11 cellular contexts compared by ENCODE assay signal in genomic region chr3:133494469-133494868, GRCh38.
DNase-seq lines count a peak whose midpoint lies in the region; ATAC-seq and TF ChIP-seq lines count a peak whose summit lies in the region.
"Had no signal": no experiment of that assay in that cellular context is flagged by ENCODE, and none has a peak within 500 bp of the region (broad histone marks: within the 10 kb centered on the region; RNA-seq: fewer than 3 reads in every experiment).

No MANE protein-coding gene starts in this region.

- WGBS in right lobe of liver (ENCODE audit: insufficient coverage, low coverage, low lambda C conversion rate, missing lambda C conversion rate): 65% methylated on average over 5 of the region's 6 CpGs

- no peak overlapping the region for H3K27ac ChIP-seq in right lobe of liver

- H3K4me3 ChIP-seq in astrocyte of the cerebellum (ENCODE audit: low read depth, low read length): no peak overlapping the region
- H3K4me3 ChIP-seq in right lobe of liver: no peak overlapping the region

- DNase-seq in Daoy (ENCODE audit: low read depth): peak; percentile 38
- peak; percentile 72 for DNase-seq in HT1080 (ENCODE audit: low read depth)
- no peak for DNase-seq in astrocyte of the cerebellum (ENCODE audit: low read depth)
- DNase-seq in right lobe of liver: no peak
- no peak for DNase-seq in NCI-H1436 (lab: John Stamatoyannopoulos, UW)
- DNase-seq in T-helper 2 cell: no peak
- no peak for DNase-seq in NCI-H2227 (lab: John Stamatoyannopoulos, UW; ENCODE audit: unreplicated experiment)
- DNase-seq: anterior cingulate cortex; NCI-H1092 treated with DMSO at 0.1 percent for 48 hours; stimulated activated naive CD8-positive, alpha-beta T cell treated with anti-CD3 and anti-CD28 coated beads, Interleukin-15, Interleukin-2, amounts not matched to agents 100 U/mL and 50 U/mL, for 24 hours had no signal

- H3K27me3 ChIP-seq in right lobe of liver: no peaks in the 10 kb centered on the region

- no peak for TF ChIP-seq POLR2A in right lobe of liver (IDR thresholded peaks at IDR 0.05)

- no peaks in the 10 kb centered on the region for H3K36me3 ChIP-seq in right lobe of liver

- intact Hi-C loops in right lobe of liver (cut with DNase I): no loop called here

- no peaks in the 10 kb centered on the region for H3K9me3 ChIP-seq in right lobe of liver

- peak; percentile 39 to 64 (median 46) for ATAC-seq in right lobe of liver
- no peak for ATAC-seq in GM21619 (IDR thresholded peaks at IDR 0.05; ENCODE audit: unreplicated experiment)
- ATAC-seq: stimulated activated naive CD8-positive, alpha-beta T cell treated with anti-CD3 and anti-CD28 coated beads, Interleukin-15, Interleukin-2, amounts not matched to agents 100 U/mL and 50 U/mL, for 24 hours had no signal

- no peaks in the 10 kb centered on the region for H3K4me1 ChIP-seq in right lobe of liver

- in situ Hi-C loops in astrocyte of the cerebellum (cut with HindIII; ENCODE audit: low sequenced_read_pairs): no loop called here

- TF ChIP-seq CTCF in astrocyte of the cerebellum (IDR thresholded peaks at IDR 0.05; ENCODE audit: low read depth, low read length, missing control alignments) (peak; percentile 54), right lobe of liver (IDR thresholded peaks at IDR 0.05) (peak in 3 of 4 donors; percentile 13 to 23 (median 23))

Comparison
In these comparisons a context has a peak if more than half of its experiments do, and no peak if none do; other contexts are left out.
1. DNase-seq: peak in Daoy (single experiment) and HT1080 (single experiment); none in astrocyte of the cerebellum (single experiment), right lobe of liver (0 of 3), NCI-H1436 (single experiment), T-helper 2 cell (0 of 5) and NCI-H2227 (single experiment).